In genomic region chr12:6430990-6431353, GRCh38 we compare ENCODE assay signal across 8 cellular contexts. TPM values are rescaled to one million over a fixed set of nuclear protein-coding genes. Genes with fewer than 3 reads are reported as not detected.
DNase-seq lines count a peak whose midpoint lies in the region; ATAC-seq and TF ChIP-seq lines count a peak whose summit lies in the region.

No MANE protein-coding gene starts in this region.

- no peaks in the 10 kb centered on the region for H3K36me3 Mint-ChIP-seq in activated CD4-positive, alpha-beta T cell treated with anti-CD3 and anti-CD28 coated beads for 36 hours (ENCODE audit: low read depth)
- H3K36me3 Mint-ChIP-seq in activated CD8-positive, alpha-beta T cell treated with anti-CD3 and anti-CD28 coated beads, Interleukin-2, amount 10 ng/mL, durations not matched to agents 7 days and 5 days (ENCODE audit: low read depth) = no peaks in the 10 kb centered on the region

- no peak for ATAC-seq in activated CD4-positive, alpha-beta T cell treated with anti-CD3 and anti-CD28 coated beads for 36 hours
- ATAC-seq in activated CD8-positive, alpha-beta T cell treated with anti-CD3 and anti-CD28 coated beads, Interleukin-2, amount 10 ng/mL, durations not matched to agents 7 days and 5 days = no peak
- no peak for ATAC-seq in GM21576 (IDR thresholded peaks at IDR 0.05; ENCODE audit: unreplicated experiment)

- H3K4me3 Mint-ChIP-seq in activated CD4-positive, alpha-beta T cell treated with anti-CD3 and anti-CD28 coated beads for 36 hours = peak overlapping the region; percentile 1
- H3K4me3 Mint-ChIP-seq in activated CD8-positive, alpha-beta T cell treated with anti-CD3 and anti-CD28 coated beads, Interleukin-2, amount 10 ng/mL, durations not matched to agents 7 days and 5 days = no peak overlapping the region

- peak overlapping the region; percentile 80 for H3K27ac Mint-ChIP-seq in activated CD4-positive, alpha-beta T cell treated with anti-CD3 and anti-CD28 coated beads for 36 hours
- peak overlapping the region; percentile 2 for H3K27ac Mint-ChIP-seq in activated CD8-positive, alpha-beta T cell treated with anti-CD3 and anti-CD28 coated beads, Interleukin-2, amount 10 ng/mL, durations not matched to agents 7 days and 5 days

- H3K9me3 Mint-ChIP-seq in activated CD4-positive, alpha-beta T cell treated with anti-CD3 and anti-CD28 coated beads for 36 hours (ENCODE audit: low read depth) = no peaks in the 10 kb centered on the region
- H3K9me3 Mint-ChIP-seq in activated CD8-positive, alpha-beta T cell treated with anti-CD3 and anti-CD28 coated beads, Interleukin-2, amount 10 ng/mL, durations not matched to agents 7 days and 5 days (ENCODE audit: insufficient read depth) = no peaks in the 10 kb centered on the region

- CTCF ChIA-PET in activated CD4-positive, alpha-beta T cell treated with anti-CD3 and anti-CD28 coated beads for 36 hours (lab: Charles Lee) = no interaction called here
- CTCF ChIA-PET in activated CD8-positive, alpha-beta T cell treated with anti-CD3 and anti-CD28 coated beads, Interleukin-2, amount 10 ng/mL, durations not matched to agents 7 days and 5 days (lab: Charles Lee) = interaction anchor here (4.6 kb wide), 1 partner anchor 34 kb away, joined by 39 read pairs; no protein-coding TSS in a partner anchor
- CTCF ChIA-PET in GM10248 (lab: Yijun Ruan, JAX) = no interaction called here

- H3K9me3 ChIP-seq in stomach smooth muscle (ENCODE audit: control insufficient read depth in 2 of 2, low read length in 2 of 2) = no peaks in the 10 kb centered on the region

- peak overlapping the region; percentile 69 to 71 for H3K4me3 ChIP-seq in stomach smooth muscle (ENCODE audit: low read length in 2 of 2)

- peak overlapping the region; percentile 90 for H3K27ac ChIP-seq in stomach smooth muscle (ENCODE audit: low read length)

- intact Hi-C loops in activated CD4-positive, alpha-beta T cell treated with anti-CD3 and anti-CD28 coated beads for 36 hours (cut with DNase I, micrococcal nuclease) = loop anchor here (1.0 kb wide), 2 partner anchors 12 to 13 kb away; partner anchors contain the start of gene CD27 (in 1 of the 2)

- peaks cover 14% of the 10 kb centered on the region for H3K4me1 ChIP-seq in stomach smooth muscle (ENCODE audit: control insufficient read depth, insufficient read depth, low read length)

- no peak for DNase-seq in activated CD4-positive, alpha-beta T cell treated with anti-CD3 and anti-CD28 coated beads for 36 hours
- no peak for DNase-seq in activated CD4-positive, alpha-beta T cell treated with anti-CD3 and anti-CD28 coated beads, Interleukin-2, amount 50 U/mL, for 48 hours
- DNase-seq in activated CD8-positive, alpha-beta T cell treated with anti-CD3 and anti-CD28 coated beads, Interleukin-2, amount 10 ng/mL, durations not matched to agents 7 days and 5 days = no peak
- DNase-seq in islet precursor cell (peak; percentile 52), GM10248 (ENCODE audit: extremely low spot score) (no peak)
- DNase-seq in stimulated activated CD4-positive, alpha-beta T cell treated with anti-CD3 and anti-CD28 coated beads, Interleukin-2, amount 100 ng/mL, for 24 hours = no peak

- no peaks in the 10 kb centered on the region for H3K27me3 Mint-ChIP-seq in activated CD4-positive, alpha-beta T cell treated with anti-CD3 and anti-CD28 coated beads for 36 hours
- H3K27me3 Mint-ChIP-seq in activated CD8-positive, alpha-beta T cell treated with anti-CD3 and anti-CD28 coated beads, Interleukin-2, amount 10 ng/mL, durations not matched to agents 7 days and 5 days (ENCODE audit: low read depth) = no peaks in the 10 kb centered on the region

- H3K9ac ChIP-seq in stomach smooth muscle (ENCODE audit: low read length in 2 of 2) = peak overlapping the region; percentile 55 to 63

- TF ChIP-seq CTCF in GM10248 (IDR thresholded peaks at IDR 0.05; ENCODE audit: control extremely low read depth, extremely low read depth, low read depth, missing control alignments) = no peak

- peaks cover 79% of the 10 kb centered on the region for H3K4me1 Mint-ChIP-seq in activated CD4-positive, alpha-beta T cell treated with anti-CD3 and anti-CD28 coated beads for 36 hours
- peaks cover 66% of the 10 kb centered on the region for H3K4me1 Mint-ChIP-seq in activated CD8-positive, alpha-beta T cell treated with anti-CD3 and anti-CD28 coated beads, Interleukin-2, amount 10 ng/mL, durations not matched to agents 7 days and 5 days (ENCODE audit: low read depth)

- H3K36me3 ChIP-seq in stomach smooth muscle (ENCODE audit: control insufficient read depth in 2 of 2, insufficient read depth in 2 of 2, low read length in 2 of 2) = no peaks in the 10 kb centered on the region

- POLR2A ChIA-PET in activated CD4-positive, alpha-beta T cell treated with anti-CD3 and anti-CD28 coated beads for 36 hours (lab: Charles Lee) = no interaction called here
- POLR2A ChIA-PET in activated CD8-positive, alpha-beta T cell treated with anti-CD3 and anti-CD28 coated beads, Interleukin-2, amount 10 ng/mL, durations not matched to agents 7 days and 5 days (lab: Charles Lee) = interaction anchor here (6.4 kb wide), 1 partner anchor 30 kb away, joined by 48 read pairs; no protein-coding TSS in a partner anchor
- POLR2A ChIA-PET in GM10248 (lab: Yijun Ruan, JAX) = no interaction called here

- H3K27me3 ChIP-seq in stomach smooth muscle (ENCODE audit: control insufficient read depth in 1 of 2, insufficient read depth in 2 of 2, low read length in 2 of 2) = no peaks in the 10 kb centered on the region

RNA-seq across cellular contexts. Expression of gene CD27, which starts 13.8 kb away (rescaled TPM):
- 100 to 1,000 TPM in 1 of 2 experiments, 10 to 100 TPM in 1; 85.4 to 116 TPM for total RNA-seq in activated CD4-positive, alpha-beta T cell treated with anti-CD3 and anti-CD28 coated beads for 36 hours
- total RNA-seq in activated CD8-positive, alpha-beta T cell treated with anti-CD3 and anti-CD28 coated beads, Interleukin-2, amount 10 ng/mL, durations not matched to agents 7 days and 5 days = 100 to 1,000 TPM; 112 to 131 TPM

RNA-seq across cellular contexts. Expression of gene TAPBPL, which starts 20.9 kb away (rescaled TPM):
- total RNA-seq in activated CD4-positive, alpha-beta T cell treated with anti-CD3 and anti-CD28 coated beads for 36 hours = 10 to 100 TPM; 27.4 to 40.8 TPM
- total RNA-seq in activated CD8-positive, alpha-beta T cell treated with anti-CD3 and anti-CD28 coated beads, Interleukin-2, amount 10 ng/mL, durations not matched to agents 7 days and 5 days = 10 to 100 TPM; 31.2 to 32.5 TPM

RNA-seq across cellular contexts. Expression of gene VAMP1, which starts 39.5 kb away (rescaled TPM):
- total RNA-seq in activated CD4-positive, alpha-beta T cell treated with anti-CD3 and anti-CD28 coated beads for 36 hours = 10 to 100 TPM; 34.5 to 52.3 TPM
- 10 to 100 TPM; 46.6 to 48.9 TPM for total RNA-seq in activated CD8-positive, alpha-beta T cell treated with anti-CD3 and anti-CD28 coated beads, Interleukin-2, amount 10 ng/mL, durations not matched to agents 7 days and 5 days

RNA-seq across cellular contexts. Expression of gene LTBR, which starts 47.0 kb away (rescaled TPM):
- total RNA-seq in activated CD4-positive, alpha-beta T cell treated with anti-CD3 and anti-CD28 coated beads for 36 hours = 1 to 10 TPM in 1 of 2 experiments, under 1 TPM in 1; 0.57 to 1.1 TPM
- under 1 TPM in 1 of 2 experiments, not detected in 1; 0.34 TPM for total RNA-seq in activated CD8-positive, alpha-beta T cell treated with anti-CD3 and anti-CD28 coated beads, Interleukin-2, amount 10 ng/mL, durations not matched to agents 7 days and 5 days

RNA-seq across cellular contexts. Expression of gene SCNN1A, which starts 55.6 kb away (rescaled TPM):
- under 1 TPM in 1 of 2 experiments, not detected in 1; 0.05 TPM for total RNA-seq in activated CD4-positive, alpha-beta T cell treated with anti-CD3 and anti-CD28 coated beads for 36 hours
- total RNA-seq in activated CD8-positive, alpha-beta T cell treated with anti-CD3 and anti-CD28 coated beads, Interleukin-2, amount 10 ng/mL, durations not matched to agents 7 days and 5 days = 1 to 10 TPM in 1 of 2 experiments, under 1 TPM in 1; 0.47 to 1.5 TPM
